ENCODE assay signal across 18 cellular contexts in the genomic region with DNA sequence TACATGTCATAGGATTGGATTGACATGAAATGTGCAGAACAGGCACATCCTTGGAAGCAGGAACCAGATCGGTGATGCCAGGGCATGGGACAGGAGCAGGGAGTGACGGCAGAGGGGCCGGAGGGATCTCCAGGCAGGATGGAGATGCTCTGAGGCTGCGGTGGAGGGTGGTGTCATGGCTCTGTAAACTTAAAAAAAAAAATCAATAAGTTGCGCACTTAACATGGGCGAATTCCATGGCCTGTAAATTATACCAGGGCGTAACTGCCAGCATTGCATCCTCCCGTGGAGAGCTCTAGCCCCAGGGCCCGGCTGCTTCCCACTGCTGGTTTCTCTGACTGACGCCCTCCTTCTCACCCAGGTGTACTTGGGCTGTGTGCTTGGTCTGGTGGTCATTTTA. TPM values are rescaled to one million over a fixed set of nuclear protein-coding genes. Genes with fewer than 3 reads are reported as not detected.
"Had no signal": no experiment of that assay in that cellular context is flagged by ENCODE, and none has a peak within 500 bp of the region (broad histone marks: within the 10 kb centered on the region; RNA-seq: fewer than 3 reads in every experiment).

No MANE protein-coding gene starts in this region.

- H3K4me1 ChIP-seq: gastrocnemius medialis, uterus had no signal

- H3K27me3 ChIP-seq: ovary, tibial artery, upper lobe of left lung, uterus had no signal

- H3K36me3 ChIP-seq: gastrocnemius medialis, heart right ventricle, ovary, tibial artery, upper lobe of left lung, uterus had no signal

- H3K9me3 ChIP-seq: gastrocnemius medialis, heart right ventricle, ovary, tibial artery, upper lobe of left lung, uterus had no signal

- H3K27ac ChIP-seq: gastrocnemius medialis, heart right ventricle, ovary, tibial artery, upper lobe of left lung, uterus had no signal

- H3K4me3 ChIP-seq: gastrocnemius medialis, heart right ventricle, lung, ovary, tibial artery, upper lobe of left lung, uterus had no signal

- ATAC-seq: esophagus mucosa; gastrocnemius medialis; heart right ventricle; left ventricle myocardium superior; right cardiac atrium; stimulated activated memory B cell treated with anti-CD40 and anti-IgM and Interleukin-4, amounts not matched to agents 10 μg/mL and 1 μg/mL and 100 μg/mL, for 72 hours had no signal

- DNase-seq: effector memory CD4-positive, alpha-beta T cell; gastrocnemius medialis; heart right ventricle; hypothalamus; left ventricle myocardium superior; mesenchymal stem cell; midbrain; naive B cell; ovary; right cardiac atrium; stimulated activated CD4-positive, alpha-beta T cell treated with anti-CD3 and anti-CD28 coated beads, Interleukin-4, amount 100 ng/mL, for 1 hour; upper lobe of left lung; uterus had no signal

RNA-seq across cellular contexts. Expression of gene ATP12A, which starts 8.7 kb away (rescaled TPM):
- polyA plus RNA-seq: fibroblast of lung, heart right ventricle, ovary, right cardiac atrium had no signal
